Comparison of ENCODE assay signal across 29 cellular contexts in genomic region chr6:160412993-160413392, GRCh38.
"Had no signal": no experiment of that assay in that cellular context is flagged by ENCODE, and none has a peak within 500 bp of the region (broad histone marks: within the 10 kb centered on the region; RNA-seq: fewer than 3 reads in every experiment).

No MANE protein-coding gene starts in this region.

- H3K4me3 ChIP-seq: adrenal gland, ascending aorta, cardiac muscle cell had no signal

- H3K27ac ChIP-seq: adrenal gland, ascending aorta, cardiac muscle cell had no signal

- H3K9me3 ChIP-seq: adrenal gland, ascending aorta had no signal

- DNase-seq: activated B cell treated with CpG ODN at 0.5 μM for 24 hours; activated CD4-positive, alpha-beta memory T cell treated with anti-CD3 and anti-CD28 coated beads for 36 hours; activated CD4-positive, alpha-beta T cell treated with anti-CD3 and anti-CD28 coated beads for 4 hours; activated CD4-positive, alpha-beta T cell treated with anti-CD3 and anti-CD28 coated beads, Interleukin-2, amount 10 ng/mL, durations not matched to agents 24 days and 14 days; activated CD4-positive, alpha-beta T cell treated with anti-CD3 and anti-CD28 coated beads, Interleukin-2, amount 50 U/mL, for 1 hour; activated CD4-positive, alpha-beta T cell treated with anti-CD3 and anti-CD28 coated beads, Interleukin-2, amount 50 U/mL, for 4 hours; activated CD4-positive, CD25-positive, alpha-beta regulatory T cell treated with anti-CD3 and anti-CD28 coated beads, Interleukin-2, amount 50 U/mL, for 72 hours; activated CD8-positive, alpha-beta memory T cell treated with anti-CD3 and anti-CD28 coated beads, Interleukin-2, amount 50 U/mL, for 4 hours; activated CD8-positive, alpha-beta T cell treated with anti-CD3 and anti-CD28 coated beads for 36 hours; activated effector memory CD4-positive, alpha-beta T cell treated with anti-CD3 and anti-CD28 coated beads, Interleukin-2, amount 50 U/mL, for 16 hours; activated gamma-delta T cell treated with Interleukin-2 at 50 U/mL for 16 hours; activated naive CD4-positive, alpha-beta T cell; activated naive CD4-positive, alpha-beta T cell treated with anti-CD3 and anti-CD28 coated beads for 36 hours; activated naive CD4-positive, alpha-beta T cell treated with anti-CD3 and anti-CD28 coated beads, Interleukin-2, amount 50 U/mL, for 16 hours; activated naive CD8-positive, alpha-beta T cell treated with anti-CD3 and anti-CD28 coated beads for 36 hours; activated T-cell treated with anti-CD3 and anti-CD28 coated beads for 4 hours; activated T-cell treated with anti-CD3 and anti-CD28 coated beads, Interleukin-2, amount 50 U/mL, for 1 hour; activated T-cell treated with anti-CD3 and anti-CD28 coated beads, Interleukin-2, amount 50 U/mL, for 4 hours; activated T-cell treated with anti-CD3 and anti-CD28 coated beads, Interleukin-2, amount 50 U/mL, for 72 hours; adrenal gland; amygdala; anterior cingulate cortex; caudate nucleus; SW 1271; T-helper 1 cell; T-helper 2 cell; T-helper 9 cell had no signal

- H3K36me3 ChIP-seq: adrenal gland, cardiac muscle cell had no signal

- H3K4me1 ChIP-seq: adrenal gland, ascending aorta had no signal

- H3K27me3 ChIP-seq: adrenal gland, ascending aorta, cardiac muscle cell had no signal
